1 cellular context compared by ENCODE assay signal in genomic region chr5:150142800-150143724, GRCh38.
TF ChIP-seq lines count a peak whose summit lies in the region.

No MANE protein-coding gene starts in this region.

TF ChIP-seq in GM23338, 12 proteins besides CTCF, POLR2A, EP300 and RAD21 (continued from another document):
- TF ChIP-seq ETS1 (IDR thresholded peaks at IDR 0.05) = no peak
